Comparison of ENCODE assay signal across 8 cellular contexts in the genomic region with DNA sequence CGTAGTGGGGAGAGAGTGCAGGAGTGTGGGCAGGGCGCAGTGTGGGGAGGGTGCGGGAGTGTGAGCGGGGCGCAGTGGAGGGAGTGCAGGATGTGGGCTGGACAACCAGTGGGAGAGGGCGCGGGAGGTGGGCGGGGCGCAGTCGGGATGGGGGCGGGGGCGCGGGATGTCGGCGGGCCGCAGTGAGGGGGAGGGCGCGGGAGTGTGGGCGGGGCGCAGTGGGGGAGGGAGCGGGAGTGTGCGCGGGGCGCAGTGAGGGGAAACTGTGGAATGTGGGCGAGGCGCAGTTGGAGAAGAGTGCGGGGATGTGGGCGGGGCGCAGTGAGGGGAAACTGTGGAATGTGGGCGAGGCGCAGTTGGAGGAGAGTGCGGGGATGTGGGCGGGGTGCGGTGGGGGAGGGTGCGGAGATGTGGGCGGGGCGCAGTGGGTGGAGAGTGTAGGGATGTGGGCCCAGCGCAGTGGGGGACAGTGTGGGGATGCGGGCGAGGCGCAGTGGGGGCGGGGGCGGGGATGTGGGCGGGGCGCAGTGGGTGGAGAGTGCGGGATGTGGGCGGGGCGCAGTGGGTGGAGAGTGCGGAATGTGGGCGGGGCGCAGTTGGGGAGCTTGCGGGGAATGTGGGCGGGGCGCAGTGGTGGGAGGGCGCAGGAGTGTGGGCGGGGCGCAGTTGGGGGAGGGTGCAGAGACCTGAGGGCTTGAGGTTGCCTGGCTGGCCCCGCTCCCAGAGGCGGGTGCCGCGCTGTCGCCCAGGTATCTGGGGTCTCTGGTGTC. TPM values are rescaled to one million over a fixed set of nuclear protein-coding genes. Genes with fewer than 3 reads are reported as not detected.
DNase-seq lines count a peak whose midpoint lies in the region; ATAC-seq and TF ChIP-seq lines count a peak whose summit lies in the region.

A gene (plus strand): TSS at position 723 of the 770 bp plus-strand sequence. CDS start 257 bp downstream, outside the sequence.

- H3K4me1 Mint-ChIP-seq in activated CD4-positive, alpha-beta T cell treated with anti-CD3 and anti-CD28 coated beads, Interleukin-2, amount 10 ng/mL, durations not matched to agents 24 days and 14 days, result peaks cover 20% of the 10 kb centered on the region
- peaks cover 9 to 10% of the 10 kb centered on the region in 2 donors for H3K4me1 Mint-ChIP-seq in effector memory CD8-positive, alpha-beta T cell (ENCODE audit: low read depth in 2 of 2)
- H3K4me1 Mint-ChIP-seq in memory B cell, result peaks cover 5% of the 10 kb centered on the region
- H3K4me1 Mint-ChIP-seq in stimulated activated memory B cell treated with anti-CD40 and anti-IgM and Interleukin-4, amounts not matched to agents 10 μg/mL and 1 μg/mL and 100 μg/mL, for 72 hours, result peaks cover 8% of the 10 kb centered on the region

- intact Hi-C loops in activated CD4-positive, alpha-beta T cell treated with anti-CD3 and anti-CD28 coated beads, Interleukin-2, amount 10 ng/mL, durations not matched to agents 24 days and 14 days (cut with micrococcal nuclease), result no loop called here

- peaks cover 58% of the 10 kb centered on the region for H3K27me3 Mint-ChIP-seq in activated CD4-positive, alpha-beta T cell treated with anti-CD3 and anti-CD28 coated beads, Interleukin-2, amount 10 ng/mL, durations not matched to agents 24 days and 14 days
- H3K27me3 Mint-ChIP-seq in effector memory CD8-positive, alpha-beta T cell, result peaks cover 43 to 83% of the 10 kb centered on the region in 2 donors
- peaks cover 13% of the 10 kb centered on the region for H3K27me3 Mint-ChIP-seq in memory B cell
- H3K27me3 Mint-ChIP-seq in stimulated activated memory B cell treated with anti-CD40 and anti-IgM and Interleukin-4, amounts not matched to agents 10 μg/mL and 1 μg/mL and 100 μg/mL, for 72 hours, result peaks cover 66% of the 10 kb centered on the region

- H3K27ac Mint-ChIP-seq in activated CD4-positive, alpha-beta T cell treated with anti-CD3 and anti-CD28 coated beads, Interleukin-2, amount 10 ng/mL, durations not matched to agents 24 days and 14 days, result no peak within 1 kb of the TSS
- no peak within 1 kb of the TSS for H3K27ac Mint-ChIP-seq in effector memory CD8-positive, alpha-beta T cell
- no peak within 1 kb of the TSS for H3K27ac Mint-ChIP-seq in memory B cell
- H3K27ac Mint-ChIP-seq in stimulated activated memory B cell treated with anti-CD40 and anti-IgM and Interleukin-4, amounts not matched to agents 10 μg/mL and 1 μg/mL and 100 μg/mL, for 72 hours, result no peak within 1 kb of the TSS

- DNase-seq in 8988T (peak; percentile 77), HFF-Myc (ENCODE audit: extremely low read depth, low read depth) (no peak), memory B cell (ENCODE audit: low spot score in 2 of 2) (no peak)
- DNase-seq in activated CD4-positive, alpha-beta T cell treated with anti-CD3 and anti-CD28 coated beads, Interleukin-2, amount 10 ng/mL, durations not matched to agents 24 days and 14 days, result peak; percentile 80
- no peak for DNase-seq in effector memory CD8-positive, alpha-beta T cell

- TF ChIP-seq CTCF in HFF-Myc (IDR thresholded peaks at IDR 0.05; ENCODE audit: low read depth, low read length, missing control alignments), result no peak

- peak within 1 kb of the TSS; percentile 66 for H3K4me3 Mint-ChIP-seq in activated CD4-positive, alpha-beta T cell treated with anti-CD3 and anti-CD28 coated beads, Interleukin-2, amount 10 ng/mL, durations not matched to agents 24 days and 14 days
- H3K4me3 Mint-ChIP-seq in effector memory CD8-positive, alpha-beta T cell, result peak within 1 kb of the TSS; percentile 54 to 60
- H3K4me3 Mint-ChIP-seq in memory B cell, result peak within 1 kb of the TSS; percentile 21
- peak within 1 kb of the TSS; percentile 16 for H3K4me3 Mint-ChIP-seq in stimulated activated memory B cell treated with anti-CD40 and anti-IgM and Interleukin-4, amounts not matched to agents 10 μg/mL and 1 μg/mL and 100 μg/mL, for 72 hours

- peaks cover 4% of the 10 kb centered on the region for H3K36me3 Mint-ChIP-seq in activated CD4-positive, alpha-beta T cell treated with anti-CD3 and anti-CD28 coated beads, Interleukin-2, amount 10 ng/mL, durations not matched to agents 24 days and 14 days (ENCODE audit: low read depth)
- H3K36me3 Mint-ChIP-seq in effector memory CD8-positive, alpha-beta T cell (ENCODE audit: insufficient read depth), result no peaks in the 10 kb centered on the region
- H3K36me3 Mint-ChIP-seq in memory B cell, result no peaks in the 10 kb centered on the region
- no peaks in the 10 kb centered on the region for H3K36me3 Mint-ChIP-seq in stimulated activated memory B cell treated with anti-CD40 and anti-IgM and Interleukin-4, amounts not matched to agents 10 μg/mL and 1 μg/mL and 100 μg/mL, for 72 hours

- no peak for ATAC-seq in effector memory CD8-positive, alpha-beta T cell (replicated peaks)
- ATAC-seq in memory B cell (ENCODE audit: low read depth), result no peak
- peak; percentile 31 for ATAC-seq in stimulated activated memory B cell treated with anti-CD40 and anti-IgM and Interleukin-4, amounts not matched to agents 10 μg/mL and 1 μg/mL and 100 μg/mL, for 72 hours
- no peak for ATAC-seq in GM21619 (IDR thresholded peaks at IDR 0.05; ENCODE audit: unreplicated experiment)
- no peak for ATAC-seq in HG03196 (IDR thresholded peaks at IDR 0.05; ENCODE audit: unreplicated experiment)

- peak within 1 kb of the TSS; percentile 54 for H3K4me3 ChIP-seq in HFF-Myc (replicated peaks; ENCODE audit: low read depth, low read length)

- H3K9me3 Mint-ChIP-seq in activated CD4-positive, alpha-beta T cell treated with anti-CD3 and anti-CD28 coated beads, Interleukin-2, amount 10 ng/mL, durations not matched to agents 24 days and 14 days, result peaks cover 4% of the 10 kb centered on the region
- no peaks in the 10 kb centered on the region for H3K9me3 Mint-ChIP-seq in effector memory CD8-positive, alpha-beta T cell
- H3K9me3 Mint-ChIP-seq in memory B cell, result no peaks in the 10 kb centered on the region
- peaks cover 2% of the 10 kb centered on the region for H3K9me3 Mint-ChIP-seq in stimulated activated memory B cell treated with anti-CD40 and anti-IgM and Interleukin-4, amounts not matched to agents 10 μg/mL and 1 μg/mL and 100 μg/mL, for 72 hours

RNA-seq across cellular contexts. Expression of the gene that starts here (rescaled TPM):
- total RNA-seq in activated CD4-positive, alpha-beta T cell treated with anti-CD3 and anti-CD28 coated beads, Interleukin-2, amount 10 ng/mL, durations not matched to agents 24 days and 14 days, result not detected in 2 replicates

Comparison
In these comparisons a context has a peak if more than half of its experiments do, and no peak if none do; other contexts are left out.
1. Peak in DNase-seq in activated CD4-positive, alpha-beta T cell treated with anti-CD3 and anti-CD28 coated beads, Interleukin-2, amount 10 ng/mL, durations not matched to agents 24 days and 14 days; RNA of the gene not detected or under 1 TPM.
2. H3K4me3 Mint-ChIP-seq: peak in every context shown above with its lines; median percentile 66 in activated CD4-positive, alpha-beta T cell treated with anti-CD3 and anti-CD28 coated beads, Interleukin-2, amount 10 ng/mL, durations not matched to agents 24 days and 14 days; 57 in effector memory CD8-positive, alpha-beta T cell; 21 in memory B cell; 16 in stimulated activated memory B cell treated with anti-CD40 and anti-IgM and Interleukin-4, amounts not matched to agents 10 μg/mL and 1 μg/mL and 100 μg/mL, for 72 hours.